8 cellular contexts compared by ENCODE assay signal in the genomic region with DNA sequence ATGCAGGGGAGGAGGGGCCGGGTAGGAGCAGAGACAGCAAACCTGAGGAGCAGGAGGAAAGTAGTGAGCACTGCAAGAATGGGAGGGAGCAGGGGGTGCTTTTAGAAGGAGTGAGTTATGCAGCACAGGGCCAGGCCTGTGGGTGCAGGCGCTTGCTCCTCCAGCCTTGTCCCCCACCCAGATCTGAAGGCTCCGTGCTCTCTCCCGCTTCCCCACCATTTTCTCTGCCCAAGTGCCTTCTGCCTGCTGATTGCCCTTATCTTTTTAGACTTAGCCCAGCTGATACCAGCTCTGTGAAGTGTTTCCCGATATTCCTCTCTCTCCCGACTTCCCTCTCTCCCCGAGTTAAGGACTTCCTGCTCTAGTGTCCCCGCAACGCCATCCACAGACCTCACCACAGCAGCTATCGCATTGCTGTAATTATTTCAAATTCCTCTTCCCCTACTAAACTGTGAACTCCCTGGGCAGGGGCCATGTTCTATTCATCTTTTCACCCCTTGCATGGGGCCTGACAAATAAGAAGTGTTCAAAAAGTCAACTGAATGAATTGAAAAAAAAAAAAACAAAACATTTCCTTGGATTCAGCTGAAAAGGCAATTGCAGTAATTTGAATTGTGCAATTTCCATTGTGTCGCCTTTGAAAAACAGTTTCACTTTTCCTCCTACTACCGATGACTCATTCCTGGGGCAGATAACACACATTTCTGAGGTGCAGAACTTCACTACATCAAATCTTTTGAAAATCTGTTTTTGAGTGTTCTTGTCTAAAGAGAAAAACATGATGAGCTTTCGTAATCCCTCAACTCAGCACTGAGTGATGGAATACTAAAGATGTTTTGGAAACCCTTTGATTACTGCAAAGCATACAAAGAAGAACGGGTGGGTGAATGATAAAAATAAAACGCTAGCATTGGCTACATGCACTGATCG.
DNase-seq lines count a peak whose midpoint lies in the region; ATAC-seq, FAIRE-seq and TF ChIP-seq lines count a peak whose summit lies in the region.

No MANE protein-coding gene starts in this region.

- H3K4me3 ChIP-seq in NT2/D1 (ENCODE audit: insufficient read length, low read depth) (no peak overlapping the region), GM12878 (no peak overlapping the region), small intestine (ENCODE audit: low read depth in 1 of 2, low read length in 2 of 2) (peak overlapping the region in 1 of 2 donors; percentile 38)

- intact Hi-C loops in GM12878 (cut with micrococcal nuclease; ENCODE audit: unreplicated experiment), result no loop called here

- SMC1A ChIA-PET in GM12878 (lab: Charles Lee; ENCODE audit: uncharacterized antibody, unreplicated experiment), result interaction anchor here (0.6 to 3.7 kb wide), 7 partner anchors 16 to 258 kb away, joined by 3 to 18 read pairs (median 4); no protein-coding TSS in a partner anchor

- no peak for TF ChIP-seq RAD21 in GM12878 (IDR thresholded peaks at IDR 0.05; ENCODE audit: insufficient read depth, low read depth, low read length)

- no peaks in the 10 kb centered on the region for H3K27me3 ChIP-seq in NT2/D1 (ENCODE audit: insufficient read depth, insufficient read length)
- no peaks in the 10 kb centered on the region; a peak in 1 of 4 replicates for H3K27me3 ChIP-seq in GM12878 (replicated peaks in 1 of 2; ENCODE audit: control insufficient read depth in 2 of 2, insufficient read depth in 2 of 2, low read length in 1 of 2)
- H3K27me3 ChIP-seq in small intestine (ENCODE audit: control insufficient read depth in 2 of 2, insufficient read depth in 2 of 2, low read length in 2 of 2), result no peaks in the 10 kb centered on the region

- TF ChIP-seq POLR2A in GM12878 (IDR thresholded peaks at IDR 0.05; ENCODE audit: low read depth, low read length), result no peak

- POLR2A ChIA-PET in GM12878 (lab: Charles Lee), result no interaction called here

- H3K79me2 ChIP-seq in GM12878 (ENCODE audit: control insufficient read depth, insufficient read depth, low read length), result no peaks in the 10 kb centered on the region

- H2AFZ ChIP-seq in GM12878 (ENCODE audit: control insufficient read depth, low read depth, low read length), result peak overlapping the region; percentile 61

- ATAC-seq in GM18868 (IDR thresholded peaks at IDR 0.05; ENCODE audit: unreplicated experiment) (peak; percentile 36), GM12878 (peak; percentile 31), GM21367 (IDR thresholded peaks at IDR 0.05; ENCODE audit: unreplicated experiment) (no peak), HG03565 (IDR thresholded peaks at IDR 0.05; ENCODE audit: unreplicated experiment) (no peak)

- RAD21 ChIA-PET in GM12878 (lab: Charles Lee; ENCODE audit: unreplicated experiment), result interaction anchor here (0.9 to 3.9 kb wide), 2 partner anchors 128 to 135 kb away, joined by 3 to 36 read pairs; no protein-coding TSS in a partner anchor

- H4K20me1 ChIP-seq in GM12878 (ENCODE audit: control insufficient read depth, insufficient read depth), result no peaks in the 10 kb centered on the region

- WGBS in GM12878 (ENCODE audit: insufficient coverage, insufficient replicate concordance, low lambda C conversion rate, missing lambda C conversion rate), result 37% methylated on average over 16 of the region's 16 CpGs
- 5 to 20% (median 11%) methylated on average over 16 of the region's 16 CpGs for WGBS in small intestine, 3 donors

- H3K27ac ChIP-seq in GM12878 (ENCODE audit: control insufficient read depth, insufficient read depth) (no peak overlapping the region), small intestine (ENCODE audit: low read depth in 1 of 2, low read length in 1 of 2) (peak overlapping the region; percentile 73 to 87)

- H3K36me3 ChIP-seq in NT2/D1 (ENCODE audit: insufficient read depth, insufficient read length, low read length) (no peaks in the 10 kb centered on the region), GM12878 (ENCODE audit: control insufficient read depth in 2 of 2, insufficient read depth in 2 of 2, low read length in 1 of 2) (no peaks in the 10 kb centered on the region), small intestine (ENCODE audit: control insufficient read depth in 2 of 2, insufficient read depth in 2 of 2, low read length in 2 of 2) (no peaks in the 10 kb centered on the region)

- CTCF ChIA-PET in GM12878 (lab: Yijun Ruan, JAX), result interaction anchor here (0.6 to 7.0 kb wide), 10 partner anchors 16 to 246 kb away, joined by 3 to 81 read pairs (median 5); no protein-coding TSS in a partner anchor

- H3K9ac ChIP-seq in NT2/D1 (ENCODE audit: insufficient read length, low read depth), result peak overlapping the region; percentile 52
- no peak overlapping the region for H3K9ac ChIP-seq in GM12878 (ENCODE audit: control insufficient read depth, insufficient read depth, low read length)

- no peak for DNase-seq in NT2/D1 (ENCODE audit: low read depth, low spot score)
- DNase-seq in GM12878 (ENCODE audit: low read depth, low spot score), result no peak
- DNase-seq in iPS-NIHi7 (ENCODE audit: extremely low spot score), result peak; percentile 39
- peak; percentile 90 for DNase-seq in small intestine
- no peak for DNase-seq in NCI-H345 (lab: John Stamatoyannopoulos, UW)

- no peak for FAIRE-seq in GM12878 (lab: Jason Lieb, UNC)
- no peak for FAIRE-seq in small intestine (lab: Jason Lieb, UNC)

- in situ Hi-C loops in GM12878 (cut with MboI), result no loop called here

- no TSS peak for BruUV-seq in GM12878 (replicated peaks; lab: Mats Ljungman, UMichigan)

- H3K4me2 ChIP-seq in GM12878 (ENCODE audit: control insufficient read depth, insufficient read depth), result peak overlapping the region; percentile 28

- H3K9me3 ChIP-seq in NT2/D1 (ENCODE audit: insufficient read depth, low read length), result no peaks in the 10 kb centered on the region
- no peaks in the 10 kb centered on the region for H3K9me3 ChIP-seq in GM12878 (replicated peaks; ENCODE audit: control insufficient read depth, insufficient read depth, low read length)
- no peaks in the 10 kb centered on the region for H3K9me3 ChIP-seq in small intestine (ENCODE audit: control insufficient read depth, low read depth)

- TF ChIP-seq CTCF in GM12878 (IDR thresholded peaks at IDR 0.05 in 2 of 3, conservative IDR thresholded peaks at IDR 0.05 in 1 of 3; ENCODE audit: control insufficient read depth in 2 of 3, extremely low read depth in 1 of 3, insufficient read depth in 1 of 3, low read depth in 3 of 3, low read length in 3 of 3), result no peak

- TF ChIP-seq EP300 in GM12878 (IDR thresholded peaks at IDR 0.05; ENCODE audit: borderline replicate concordance in 1 of 2, control insufficient read depth in 1 of 2, low read depth in 2 of 2, low read length in 2 of 2), result no peak

- H3K4me1 ChIP-seq in NT2/D1 (ENCODE audit: insufficient read depth, insufficient read length), result no peaks in the 10 kb centered on the region
- H3K4me1 ChIP-seq in GM12878 (ENCODE audit: control insufficient read depth, insufficient read depth, low read length), result peaks cover 20% of the 10 kb centered on the region
- peaks cover 3 to 4% of the 10 kb centered on the region in 2 donors for H3K4me1 ChIP-seq in small intestine (ENCODE audit: control insufficient read depth in 2 of 2, insufficient read depth in 1 of 2, low read depth in 1 of 2, low read length in 1 of 2)

TF ChIP-seq in GM12878, 131 proteins besides CTCF, POLR2A, EP300 and RAD21:
- TF ChIP-seq IKZF2 (IDR thresholded peaks at IDR 0.05) (peak; percentile 31 to 34; a peak in 2 of 4 replicates), GATAD2B (conservative IDR thresholded peaks at IDR 0.05; ENCODE audit: low read depth) (no peak), ATF7 (IDR thresholded peaks at IDR 0.05; ENCODE audit: low read depth) (no peak), RFX5 (IDR thresholded peaks at IDR 0.05; ENCODE audit: low read depth, low read length) (no peak), MYC (IDR thresholded peaks at IDR 0.05; ENCODE audit: insufficient read depth, insufficient read length, insufficient replicate concordance, low read length, severe bottlenecking) (no peak), JUNB (IDR thresholded peaks at IDR 0.05) (peak; percentile 47)
- TF ChIP-seq, protein P1, sequence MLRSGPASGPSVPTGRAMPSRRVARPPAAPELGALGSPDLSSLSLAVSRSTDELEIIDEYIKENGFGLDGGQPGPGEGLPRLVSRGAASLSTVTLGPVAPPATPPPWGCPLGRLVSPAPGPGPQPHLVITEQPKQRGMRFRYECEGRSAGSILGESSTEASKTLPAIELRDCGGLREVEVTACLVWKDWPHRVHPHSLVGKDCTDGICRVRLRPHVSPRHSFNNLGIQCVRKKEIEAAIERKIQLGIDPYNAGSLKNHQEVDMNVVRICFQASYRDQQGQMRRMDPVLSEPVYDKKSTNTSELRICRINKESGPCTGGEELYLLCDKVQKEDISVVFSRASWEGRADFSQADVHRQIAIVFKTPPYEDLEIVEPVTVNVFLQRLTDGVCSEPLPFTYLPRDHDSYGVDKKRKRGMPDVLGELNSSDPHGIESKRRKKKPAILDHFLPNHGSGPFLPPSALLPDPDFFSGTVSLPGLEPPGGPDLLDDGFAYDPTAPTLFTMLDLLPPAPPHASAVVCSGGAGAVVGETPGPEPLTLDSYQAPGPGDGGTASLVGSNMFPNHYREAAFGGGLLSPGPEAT (IDR thresholded peaks at IDR 0.05; ENCODE audit: low read depth), result 0 out of 2 replicates have a peak, but pooled peaks have one; percentile 19
- TF ChIP-seq, protein P2, sequence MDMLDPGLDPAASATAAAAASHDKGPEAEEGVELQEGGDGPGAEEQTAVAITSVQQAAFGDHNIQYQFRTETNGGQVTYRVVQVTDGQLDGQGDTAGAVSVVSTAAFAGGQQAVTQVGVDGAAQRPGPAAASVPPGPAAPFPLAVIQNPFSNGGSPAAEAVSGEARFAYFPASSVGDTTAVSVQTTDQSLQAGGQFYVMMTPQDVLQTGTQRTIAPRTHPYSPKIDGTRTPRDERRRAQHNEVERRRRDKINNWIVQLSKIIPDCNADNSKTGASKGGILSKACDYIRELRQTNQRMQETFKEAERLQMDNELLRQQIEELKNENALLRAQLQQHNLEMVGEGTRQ (IDR thresholded peaks at IDR 0.05; ENCODE audit: borderline replicate concordance, low read depth, low read length), result no peak

Comparison
In these comparisons a context has a peak if more than half of its experiments do, and no peak if none do; other contexts are left out.
1. ATAC-seq: peak in GM18868 (single experiment) and GM12878 (single experiment); none in GM21367 (single experiment) and HG03565 (single experiment).
2. DNase-seq: peak in iPS-NIHi7 (single experiment) and small intestine (single experiment); none in NT2/D1 (single experiment), GM12878 (single experiment) and NCI-H345 (single experiment).